ENCODE assay signal across 1 cellular context in genomic region chr10:69537449-69537848, GRCh38.
TF ChIP-seq lines count a peak whose summit lies in the region.

No MANE protein-coding gene starts in this region.

TF ChIP-seq in HEK293, 187 proteins besides CTCF, POLR2A, EP300 and RAD21 (continued from another document):
- TF ChIP-seq ATF2 (tag by site-specific recombination; IDR thresholded peaks at IDR 0.05; ENCODE audit: low read depth) (peak; percentile 55), HOXD13 (CRISPR knock-in tag; IDR thresholded peaks at IDR 0.05; ENCODE audit: borderline replicate concordance) (no peak)
